Comparison of ENCODE assay signal across 9 cellular contexts in genomic region chr13:112968380-112968909, GRCh38. TPM values are rescaled to one million over a fixed set of nuclear protein-coding genes. Genes with fewer than 3 reads are reported as not detected.
DNase-seq lines count a peak whose midpoint lies in the region; ATAC-seq and TF ChIP-seq lines count a peak whose summit lies in the region.
"Had no signal": no experiment of that assay in that cellular context is flagged by ENCODE, and none has a peak within 500 bp of the region (broad histone marks: within the 10 kb centered on the region; RNA-seq: fewer than 3 reads in every experiment).

No MANE protein-coding gene starts in this region.

- H3K4me1 Mint-ChIP-seq in brain (peaks cover 48% of the 10 kb centered on the region), memory B cell (peaks cover 18% of the 10 kb centered on the region)

- peak overlapping the region; percentile 58 for H3K4me3 ChIP-seq in SU-DHL-6 (ENCODE audit: insufficient read depth, low read length, poor library complexity, severe bottlenecking)

- no peak overlapping the region for H3K27ac ChIP-seq in SU-DHL-6 (ENCODE audit: low read depth, low read length)
- H3K27ac ChIP-seq: 22Rv1 had no signal

- no peaks in the 10 kb centered on the region for H3K9me2 ChIP-seq in SU-DHL-6 (replicated peaks; ENCODE audit: insufficient read depth, low read length)

- H3K9ac ChIP-seq in SU-DHL-6 (ENCODE audit: low read length): peak overlapping the region; percentile 53

- DNase-seq in DMS 273 (lab: John Stamatoyannopoulos, UW; ENCODE audit: unreplicated experiment): peak; percentile 27
- no peak for DNase-seq in DMS 273 treated with DMSO at 0.1 percent for 48 hours (lab: John Stamatoyannopoulos, UW)
- peak in 1 of 2 donors; percentile 36 for DNase-seq in memory B cell (ENCODE audit: low spot score in 2 of 2)
- peak; percentile 5 to 13 for DNase-seq in stimulated activated CD8-positive, alpha-beta memory T cell treated with anti-CD3 and anti-CD28 coated beads, Interleukin-7, amount 100 ng/mL, for 1 hour (ENCODE audit: low read depth in 2 of 2)

- H3K9me3 Mint-ChIP-seq in brain: peaks cover 0 to 23% (median 18%) of the 10 kb centered on the region in 5 experiments
- peaks cover 6% of the 10 kb centered on the region for H3K9me3 Mint-ChIP-seq in memory B cell

- peak overlapping the region; percentile 31 for H2AFZ ChIP-seq in SU-DHL-6 (ENCODE audit: low read depth, low read length, severe bottlenecking)

- no peaks in the 10 kb centered on the region for H3F3A ChIP-seq in SU-DHL-6 (ENCODE audit: insufficient read depth)

- H3K27ac Mint-ChIP-seq in brain: peak overlapping the region in 3 of 5 experiments; percentile 31 to 94 (median 82)
- no peak overlapping the region for H3K27ac Mint-ChIP-seq in memory B cell

- peak overlapping the region; percentile 65 for H3K4me2 ChIP-seq in SU-DHL-6 (ENCODE audit: low read depth, low read length, poor library complexity, severe bottlenecking)

- peak; percentile 59 for ATAC-seq in memory B cell (ENCODE audit: low read depth)
- ATAC-seq in HG02623 (IDR thresholded peaks at IDR 0.05; ENCODE audit: unreplicated experiment): no peak
- ATAC-seq in HG02852 (IDR thresholded peaks at IDR 0.05; ENCODE audit: unreplicated experiment): no peak

- H3K79me2 ChIP-seq in SU-DHL-6 (ENCODE audit: insufficient read depth, low read length): no peaks in the 10 kb centered on the region

- H3K4me3 Mint-ChIP-seq in brain (peak overlapping the region; percentile 79 to 88 (median 79)), memory B cell (peak overlapping the region; percentile 72)

- TF ChIP-seq CTCF in SU-DHL-6 (IDR thresholded peaks at IDR 0.05; ENCODE audit: insufficient read depth, low read length, poor library complexity, severe bottlenecking): no peak
- peak in 1 of 2 experiments; percentile 6 for TF ChIP-seq CTCF in brain (conservative IDR thresholded peaks at IDR 0.05)

- no peaks in the 10 kb centered on the region; the same call in 1 of the 2 replicates for H4K20me1 ChIP-seq in SU-DHL-6 (ENCODE audit: low read depth, low read length)

- peaks cover 10% of the 10 kb centered on the region for H3K36me3 Mint-ChIP-seq in brain
- H3K36me3 Mint-ChIP-seq in memory B cell: no peaks in the 10 kb centered on the region

- peaks cover 15% of the 10 kb centered on the region for H3K27me3 Mint-ChIP-seq in brain
- peaks cover 23% of the 10 kb centered on the region for H3K27me3 Mint-ChIP-seq in memory B cell

- H3K36me3 ChIP-seq in SU-DHL-6 (ENCODE audit: low read length): no peaks in the 10 kb centered on the region

- H3K27me3 ChIP-seq in SU-DHL-6 (ENCODE audit: low read length): no peaks in the 10 kb centered on the region

- H3K9me3 ChIP-seq in SU-DHL-6 (ENCODE audit: insufficient read depth, low read length): no peaks in the 10 kb centered on the region

RNA-seq across cellular contexts. Expression of gene MCF2L, which starts 0.6 kb away (rescaled TPM):
- 61.7 TPM for polyA plus RNA-seq in brain (ENCODE audit: insufficient read depth, low read depth, low replicate concordance)
